1 cellular context compared by ENCODE assay signal in the genomic region with DNA sequence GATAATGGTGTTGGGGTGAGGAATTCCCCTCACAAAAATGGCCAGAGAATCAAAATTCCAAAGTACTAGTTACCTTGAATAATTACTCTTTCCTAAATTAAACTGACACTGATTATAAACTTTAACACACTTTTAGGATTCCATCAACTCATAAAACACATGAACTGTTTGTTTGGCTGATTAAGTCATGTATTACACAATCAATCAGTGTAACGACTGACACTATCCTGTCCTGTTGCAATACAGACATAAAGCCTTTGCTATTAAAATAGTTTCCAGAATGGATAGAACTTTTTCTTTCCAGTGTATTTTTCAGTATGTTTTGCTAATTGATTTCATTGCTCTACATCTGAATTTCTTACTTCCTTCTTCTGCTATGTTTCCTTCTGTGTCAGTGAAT.
TF ChIP-seq lines count a peak whose summit lies in the region.

No MANE protein-coding gene starts in this region.

TF ChIP-seq in HepG2, 621 proteins besides CTCF, POLR2A, EP300 and RAD21 (continued from another document):
- TF ChIP-seq, protein P1, sequence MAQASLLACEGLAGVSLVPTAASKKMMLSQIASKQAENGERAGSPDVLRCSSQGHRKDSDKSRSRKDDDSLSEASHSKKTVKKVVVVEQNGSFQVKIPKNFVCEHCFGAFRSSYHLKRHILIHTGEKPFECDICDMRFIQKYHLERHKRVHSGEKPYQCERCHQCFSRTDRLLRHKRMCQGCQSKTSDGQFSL (CRISPR knock-in tag; IDR thresholded peaks at IDR 0.05): no peak
TF ChIP-seq in HepG2: peak in this region for 1.
